Comparison of ENCODE assay signal across 9 cellular contexts in genomic region chr6:30211899-30212298, GRCh38. TPM values are rescaled to one million over a fixed set of nuclear protein-coding genes. Genes with fewer than 3 reads are reported as not detected.
DNase-seq lines count a peak whose midpoint lies in the region; ATAC-seq, FAIRE-seq and TF ChIP-seq lines count a peak whose summit lies in the region.
"Had no signal": no experiment of that assay in that cellular context is flagged by ENCODE, and none has a peak within 500 bp of the region (broad histone marks: within the 10 kb centered on the region; RNA-seq: fewer than 3 reads in every experiment).

No MANE protein-coding gene starts in this region.

- H3K23ac ChIP-seq in mesenchymal stem cell (ENCODE audit: low read length in 2 of 2): no peak overlapping the region

- H2AK5ac ChIP-seq in mesenchymal stem cell (ENCODE audit: low read length, severe bottlenecking): no peak overlapping the region

- H3K4me1 ChIP-seq in heart right ventricle (peaks cover 0 to 58% (median 41%) of the 10 kb centered on the region in 9 donors), GM12878 (ENCODE audit: control insufficient read depth, insufficient read depth, low read length) (peaks cover 37% of the 10 kb centered on the region), mesenchymal stem cell (ENCODE audit: control insufficient read depth, insufficient read depth, low read depth, low read length) (peaks cover 10% of the 10 kb centered on the region), aorta (ENCODE audit: control insufficient read depth in 1 of 2, insufficient read depth in 2 of 2, low read length in 2 of 2) (peaks cover 0 to 6% of the 10 kb centered on the region in 2 donors)

- RAD21 ChIA-PET in GM12878 (lab: Charles Lee; ENCODE audit: unreplicated experiment): interaction anchor here (1.4 kb wide), 1 partner anchor 8 kb away, joined by 3 read pairs; no protein-coding TSS in a partner anchor

- no peak overlapping the region for H3K4ac ChIP-seq in mesenchymal stem cell (ENCODE audit: low read depth in 1 of 2, low read length in 2 of 2)

- intact Hi-C loops in heart right ventricle (cut with DNase I): loop anchor here in 2 of 10 donors (10.0 kb wide), 1 partner anchor 113 kb away; the partner anchor contains the start of gene TRIM39 (in 2 of the 2)
- intact Hi-C loops in left cardiac atrium (cut with DNase I): loop anchor here in 1 of 2 donors (10.0 kb wide), 1 partner anchor 113 kb away; the partner anchor contains the start of gene TRIM39
- intact Hi-C loops in GM12878 (cut with micrococcal nuclease; ENCODE audit: unreplicated experiment): loop anchor here (2.0 to 5.0 kb wide), 2 partner anchors 115 to 135 kb away; partner anchors contain the start of genes RPP21 and TRIM39
- intact Hi-C loops in aorta (cut with DNase I): loop anchor here (2.0 to 10.0 kb wide), 3 partner anchors 47 to 115 kb away; partner anchors contain the start of gene TRIM39 (in 2 of the 2)
- intact Hi-C loops in head of caudate nucleus (cut with DNase I): no loop called here

- H3K9me3 ChIP-seq in heart right ventricle: no peaks in the 10 kb centered on the region
- no peaks in the 10 kb centered on the region for H3K9me3 ChIP-seq in GM12878 (replicated peaks; ENCODE audit: control insufficient read depth, insufficient read depth, low read length)
- no peaks in the 10 kb centered on the region for H3K9me3 ChIP-seq in mesenchymal stem cell (ENCODE audit: control insufficient read depth, low read length)
- H3K9me3 ChIP-seq in aorta (ENCODE audit: control insufficient read depth, low read length): no peaks in the 10 kb centered on the region

- peaks cover 19% of the 10 kb centered on the region for H3K79me1 ChIP-seq in mesenchymal stem cell (replicated peaks; ENCODE audit: low read length, poor library complexity, severe bottlenecking)

- H3K27me3 ChIP-seq in heart right ventricle (no peaks in the 10 kb centered on the region), GM12878 (replicated peaks in 1 of 2; ENCODE audit: control insufficient read depth in 2 of 2, insufficient read depth in 2 of 2, low read length in 1 of 2) (no peaks in the 10 kb centered on the region), mesenchymal stem cell (ENCODE audit: control insufficient read depth in 1 of 2, insufficient read depth in 1 of 2, low read length in 2 of 2) (no peaks in the 10 kb centered on the region), aorta (ENCODE audit: control insufficient read depth in 1 of 2, insufficient read depth in 2 of 2, low read length in 1 of 2) (no peaks in the 10 kb centered on the region)

- no TSS peak for BruUV-seq in GM12878 (replicated peaks; lab: Mats Ljungman, UMichigan)

- H4K8ac ChIP-seq in mesenchymal stem cell (ENCODE audit: low read length): no peak overlapping the region

- no peak overlapping the region for H2BK5ac ChIP-seq in mesenchymal stem cell (ENCODE audit: low read depth, low read length, poor library complexity, severe bottlenecking)

- no peak overlapping the region for H4K91ac ChIP-seq in mesenchymal stem cell (ENCODE audit: low read length)

- no peaks in the 10 kb centered on the region for H3K36me3 ChIP-seq in heart right ventricle
- peaks cover 0 to 13% of the 10 kb centered on the region in 2 experiments; a peak in 2 of 4 replicates for H3K36me3 ChIP-seq in GM12878 (ENCODE audit: control insufficient read depth in 2 of 2, insufficient read depth in 2 of 2, low read length in 1 of 2)
- peaks cover 0 to 12% of the 10 kb centered on the region in 2 experiments for H3K36me3 ChIP-seq in mesenchymal stem cell (ENCODE audit: control insufficient read depth in 1 of 2, insufficient read depth in 2 of 2, low read depth in 1 of 2, low read length in 2 of 2)
- no peaks in the 10 kb centered on the region for H3K36me3 ChIP-seq in aorta (ENCODE audit: control insufficient read depth in 1 of 2, insufficient read depth in 2 of 2, low read length in 1 of 2)

- no peak for ATAC-seq in heart right ventricle
- no peak for ATAC-seq in left cardiac atrium
- no peak for ATAC-seq in GM12878
- no peak for ATAC-seq in aorta (ENCODE audit: low FRiP score)
- no peak for ATAC-seq in GM21381 (IDR thresholded peaks at IDR 0.05; ENCODE audit: unreplicated experiment)

- peaks cover 64% of the 10 kb centered on the region for H3K79me2 ChIP-seq in GM12878 (ENCODE audit: control insufficient read depth, insufficient read depth, low read length)

- no peak for TF ChIP-seq POLR2A in GM12878 (IDR thresholded peaks at IDR 0.05; ENCODE audit: low read depth, low read length)

- TF ChIP-seq EP300 in GM12878 (IDR thresholded peaks at IDR 0.05; ENCODE audit: borderline replicate concordance in 1 of 2, control insufficient read depth in 1 of 2, low read depth in 2 of 2, low read length in 2 of 2): no peak

- TF ChIP-seq RAD21 in GM12878 (IDR thresholded peaks at IDR 0.05; ENCODE audit: insufficient read depth, low read depth, low read length): no peak

- H2AFZ ChIP-seq in GM12878 (ENCODE audit: control insufficient read depth, low read depth, low read length) (no peak overlapping the region), mesenchymal stem cell (ENCODE audit: low read depth, low read length) (no peak overlapping the region)

- POLR2A ChIA-PET in GM12878 (lab: Charles Lee): interaction anchor here (0.9 to 3.3 kb wide), 5 partner anchors 11 to 1523 kb away, joined by 3 to 20 read pairs (median 4); partner anchors contain the start of gene TRIM39

- H4K20me1 ChIP-seq in GM12878 (ENCODE audit: control insufficient read depth, insufficient read depth): 0 out of 2 replicates have a peak, but pooled peaks cover 6% of the 10 kb centered on the region

- H3K18ac ChIP-seq in mesenchymal stem cell (ENCODE audit: low read depth in 1 of 2, low read length in 2 of 2): no peak overlapping the region

- WGBS in heart right ventricle, 2 donors: 40 to 45% methylated on average over 3 of the region's 3 CpGs
- 0% methylated on average over 3 of the region's 3 CpGs for WGBS in GM12878 (ENCODE audit: insufficient coverage, insufficient replicate concordance, low lambda C conversion rate, missing lambda C conversion rate)
- 67% methylated on average over 3 of the region's 3 CpGs for WGBS in mesenchymal stem cell
- WGBS in aorta, 2 donors: 45 to 46% methylated on average over 3 of the region's 3 CpGs

- no peak for TF ChIP-seq CTCF in heart right ventricle (IDR thresholded peaks at IDR 0.05)
- TF ChIP-seq CTCF in GM12878 (IDR thresholded peaks at IDR 0.05 in 2 of 3, conservative IDR thresholded peaks at IDR 0.05 in 1 of 3; ENCODE audit: control insufficient read depth in 2 of 3, extremely low read depth in 1 of 3, insufficient read depth in 1 of 3, low read depth in 3 of 3, low read length in 3 of 3): no peak

- DNase-seq in heart right ventricle (no peak), left cardiac atrium (no peak), GM12878 (ENCODE audit: low read depth, low spot score) (no peak), mesenchymal stem cell (no peak), aorta (no peak), head of caudate nucleus (no peak)
- DNase-seq in activated CD8-positive, alpha-beta memory T cell treated with anti-CD3 and anti-CD28 coated beads, Interleukin-2, amount 50 U/mL, for 4 hours: no peak
- DNase-seq: occipital lobe had no signal

- SMC1A ChIA-PET in GM12878 (lab: Charles Lee; ENCODE audit: uncharacterized antibody, unreplicated experiment): interaction anchor here (0.9 to 3.1 kb wide), 3 partner anchors 16 to 378 kb away, joined by 3 to 9 read pairs (median 3); no protein-coding TSS in a partner anchor

- H3K14ac ChIP-seq in mesenchymal stem cell (ENCODE audit: low read length in 2 of 2): no peak overlapping the region

- FAIRE-seq in GM12878 (lab: Jason Lieb, UNC): no peak

- H3K4me3 ChIP-seq in heart right ventricle: peak overlapping the region in 9 of 10 donors; percentile 68 to 91 (median 84)
- H3K4me3 ChIP-seq in GM12878: peak overlapping the region; percentile 78
- H3K4me3 ChIP-seq in mesenchymal stem cell (ENCODE audit: insufficient read depth in 1 of 2, low read depth in 1 of 2, low read length in 2 of 2): peak overlapping the region in 1 of 2 experiments; percentile 94
- H3K4me3 ChIP-seq in aorta (ENCODE audit: low read length in 2 of 2): peak overlapping the region; percentile 74 to 83

- CTCF ChIA-PET in GM12878 (lab: Yijun Ruan, JAX): interaction anchor here (1.0 to 1.2 kb wide), 2 partner anchors 9 to 10 kb away, joined by 3 read pairs; no protein-coding TSS in a partner anchor

- in situ Hi-C loops in GM12878 (cut with MboI): no loop called here

- H3K9ac ChIP-seq in GM12878 (ENCODE audit: control insufficient read depth, insufficient read depth, low read length) (peak overlapping the region; percentile 100), mesenchymal stem cell (ENCODE audit: low read length) (peak overlapping the region; percentile 98)

- H2BK15ac ChIP-seq in mesenchymal stem cell (ENCODE audit: low read depth, poor library complexity, severe bottlenecking): no peak overlapping the region

- H3K27ac ChIP-seq in heart right ventricle: no peak overlapping the region
- H3K27ac ChIP-seq in GM12878 (ENCODE audit: control insufficient read depth, insufficient read depth): peak overlapping the region; percentile 97
- no peak overlapping the region for H3K27ac ChIP-seq in mesenchymal stem cell (ENCODE audit: low read length, poor library complexity, severe bottlenecking)
- H3K27ac ChIP-seq in aorta (ENCODE audit: low read depth in 1 of 2, low read length in 2 of 2): no peak overlapping the region

- H3K4me2 ChIP-seq in GM12878 (ENCODE audit: control insufficient read depth, insufficient read depth) (peak overlapping the region; percentile 92), mesenchymal stem cell (ENCODE audit: low read length, poor library complexity, severe bottlenecking) (peak overlapping the region; percentile 49)

- H2BK12ac ChIP-seq in mesenchymal stem cell (ENCODE audit: low read length in 2 of 2): no peak overlapping the region

- H2BK120ac ChIP-seq in mesenchymal stem cell (ENCODE audit: low read depth, low read length): no peak overlapping the region

RNA-seq across cellular contexts. Expression of gene TRIM26, which starts 1.3 kb away (rescaled TPM):
- total RNA-seq in heart right ventricle (10 to 100 TPM; 15.5 to 29.0 (median 23.2) TPM), left cardiac atrium (10 to 100 TPM; 22.1 to 24.1 TPM), GM12878 (2014; rRNA removed) (62.4 and 73.5 TPM in 2 replicates), GM12878 (2014; rRNA removed; fragmentation: Illumina TruSeq; extraction: Trizol) (39.2 and 43.9 TPM in 2 replicates), GM12878 (2021) (76.4 and 79.6 TPM in 2 replicates), aorta (10 to 100 TPM; 35.1 to 36.5 TPM)
- polyA plus RNA-seq in heart right ventricle (10 to 100 TPM; 12.0 to 18.0 TPM), GM12878 (2011; rRNA removed) (35.6 and 57.3 TPM in 2 replicates), GM12878 (2014; fragmentation: Illumina TruSeq; extraction: Trizol) (57.6 and 72.4 TPM in 2 replicates), GM12878 (2014; fragmentation: Nextera tagmentation; extraction: Ambion mirVana) (10 to 100 TPM; 13.1 to 18.2 TPM), GM12878 (2014; rRNA removed) (56.5 and 67.5 TPM in 2 replicates), GM12878 (2016; fragmentation: Nextera tagmentation; extraction: Ambion mirVana) (10 to 100 TPM; 69.9 to 75.3 TPM), aorta (10 to 100 TPM; 20.1 to 24.3 TPM)
- 43.0 and 46.6 TPM in 2 replicates for total RNA-seq in GM12878 (2013; cell fraction: nucleolus; rRNA removed)
- 39.1 TPM for polyA plus RNA-seq in GM12878 (2011; ENCODE audit: low read depth)
- 58.1 and 59.0 TPM in 2 replicates for polyA plus RNA-seq in GM12878 (2011; cell fraction: cytosol; rRNA removed)
- polyA plus RNA-seq in GM12878 (2011; cell fraction: nucleus; rRNA removed): 62.3 and 84.6 TPM in 2 replicates
- polyA plus RNA-seq in GM12878 (2012): 35.8 and 51.5 TPM in 2 replicates
- polyA minus RNA-seq in GM12878 (2011; rRNA and poly(A)+ RNA removed): 45.0 and 62.8 TPM in 2 replicates
- 17.9 and 27.3 TPM in 2 replicates for polyA minus RNA-seq in GM12878 (2011; cell fraction: cytosol; rRNA and poly(A)+ RNA removed)
- 15.7 and 26.6 TPM in 2 replicates for polyA minus RNA-seq in GM12878 (2011; cell fraction: nucleus; rRNA and poly(A)+ RNA removed)
- 24.2 TPM for polyA plus RNA-seq in mesenchymal stem cell (2013, experiment 1 of 2)
- 24.0 TPM for polyA plus RNA-seq in mesenchymal stem cell (2013, experiment 2 of 2)

RNA-seq across cellular contexts. Expression of gene TRIM15, which starts 48.6 kb away (rescaled TPM):
- not detected for total RNA-seq in heart right ventricle
- polyA plus RNA-seq in heart right ventricle: not detected
- not detected for total RNA-seq in left cardiac atrium
- not detected in 2 replicates for total RNA-seq in GM12878 (2013; cell fraction: nucleolus; rRNA removed)
- total RNA-seq in GM12878 (2014; rRNA removed): not detected in 2 replicates
- not detected in 2 replicates for total RNA-seq in GM12878 (2014; rRNA removed; fragmentation: Illumina TruSeq; extraction: Trizol)
- 0.08 TPM in 1 of 2 replicates, not detected in the other for total RNA-seq in GM12878 (2021)
- polyA plus RNA-seq in GM12878 (2011; ENCODE audit: low read depth): not detected
- polyA plus RNA-seq in GM12878 (2011; rRNA removed): 0.29 TPM in 1 of 2 replicates, not detected in the other
- polyA plus RNA-seq in GM12878 (2011; cell fraction: cytosol; rRNA removed): 0.05 and 0.07 TPM in 2 replicates
- 0.26 and 0.51 TPM in 2 replicates for polyA plus RNA-seq in GM12878 (2011; cell fraction: nucleus; rRNA removed)
- not detected in 2 replicates for polyA plus RNA-seq in GM12878 (2012)
- polyA plus RNA-seq in GM12878 (2014; fragmentation: Illumina TruSeq; extraction: Trizol): not detected in 2 replicates
- not detected for polyA plus RNA-seq in GM12878 (2014; fragmentation: Nextera tagmentation; extraction: Ambion mirVana)
- not detected in 2 replicates for polyA plus RNA-seq in GM12878 (2014; rRNA removed)
- not detected for polyA plus RNA-seq in GM12878 (2016; fragmentation: Nextera tagmentation; extraction: Ambion mirVana)
- 0.21 TPM in 1 of 2 replicates, not detected in the other for polyA minus RNA-seq in GM12878 (2011; rRNA and poly(A)+ RNA removed)
- polyA minus RNA-seq in GM12878 (2011; cell fraction: cytosol; rRNA and poly(A)+ RNA removed): not detected in 2 replicates
- 0.19 TPM in 1 of 2 replicates, not detected in the other for polyA minus RNA-seq in GM12878 (2011; cell fraction: nucleus; rRNA and poly(A)+ RNA removed)
- polyA plus RNA-seq in mesenchymal stem cell (2013, experiment 1 of 2): not detected
- polyA plus RNA-seq in mesenchymal stem cell (2013, experiment 2 of 2): not detected
- total RNA-seq in aorta: not detected
- 1 to 10 TPM; 1.6 to 7.0 TPM for polyA plus RNA-seq in aorta
- total RNA-seq: occipital lobe had no signal

RNA-seq across cellular contexts. Expression of gene TRIM10, which starts 50.9 kb away (rescaled TPM):
- total RNA-seq in heart right ventricle (not detected), left cardiac atrium (not detected), GM12878 (2014; rRNA removed) (not detected in 2 replicates), GM12878 (2014; rRNA removed; fragmentation: Illumina TruSeq; extraction: Trizol) (not detected in 2 replicates), GM12878 (2021) (not detected in 2 replicates), aorta (under 1 TPM in 1 of 2 donors, not detected in 1; 0.12 TPM)
- polyA plus RNA-seq in heart right ventricle (not detected), GM12878 (2011; rRNA removed) (0.01 and 0.04 TPM in 2 replicates), GM12878 (2014; fragmentation: Illumina TruSeq; extraction: Trizol) (not detected in 2 replicates), GM12878 (2014; fragmentation: Nextera tagmentation; extraction: Ambion mirVana) (not detected), GM12878 (2014; rRNA removed) (not detected in 2 replicates), GM12878 (2016; fragmentation: Nextera tagmentation; extraction: Ambion mirVana) (not detected), aorta (under 1 TPM in 1 of 2 donors, not detected in 1; 0.13 TPM)
- total RNA-seq in GM12878 (2013; cell fraction: nucleolus; rRNA removed): not detected in 2 replicates
- not detected for polyA plus RNA-seq in GM12878 (2011; ENCODE audit: low read depth)
- polyA plus RNA-seq in GM12878 (2011; cell fraction: cytosol; rRNA removed): not detected in 2 replicates
- 0.03 and 0.04 TPM in 2 replicates for polyA plus RNA-seq in GM12878 (2011; cell fraction: nucleus; rRNA removed)
- polyA plus RNA-seq in GM12878 (2012): not detected in 2 replicates
- not detected in 2 replicates for polyA minus RNA-seq in GM12878 (2011; rRNA and poly(A)+ RNA removed)
- not detected in 2 replicates for polyA minus RNA-seq in GM12878 (2011; cell fraction: cytosol; rRNA and poly(A)+ RNA removed)
- polyA minus RNA-seq in GM12878 (2011; cell fraction: nucleus; rRNA and poly(A)+ RNA removed): not detected in 2 replicates
- polyA plus RNA-seq in mesenchymal stem cell (2013, experiment 1 of 2): not detected
- polyA plus RNA-seq in mesenchymal stem cell (2013, experiment 2 of 2): not detected
